In the genomic region with DNA sequence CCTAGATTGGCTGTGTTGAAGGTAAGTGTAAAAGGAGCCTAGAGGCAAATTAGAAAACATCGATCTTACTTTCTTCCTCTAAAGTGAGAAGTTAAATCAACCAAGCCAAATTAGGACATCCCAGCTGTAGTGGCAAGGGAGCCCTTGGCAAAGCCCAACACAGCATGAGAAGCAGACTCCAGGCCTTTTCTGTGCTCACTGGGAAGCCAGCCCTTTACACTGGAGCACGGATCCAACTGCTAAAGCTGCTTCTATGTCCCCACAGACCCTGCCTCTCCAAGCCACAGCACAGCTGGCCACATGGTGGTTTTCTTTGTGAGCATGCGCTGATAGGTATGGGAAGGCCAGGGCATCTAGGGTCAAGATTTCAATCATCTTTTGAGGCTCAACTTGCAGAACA, we compare ENCODE assay signal across 22 cellular contexts.
"Had no signal": no experiment of that assay in that cellular context is flagged by ENCODE, and none has a peak within 500 bp of the region (broad histone marks: within the 10 kb centered on the region; RNA-seq: fewer than 3 reads in every experiment).

No MANE protein-coding gene starts in this region.

- H3K27me3 ChIP-seq: ascending aorta, breast epithelium, gastrocnemius medialis, neutrophil had no signal

- H3K4me1 Mint-ChIP-seq: activated CD8-positive, alpha-beta memory T cell treated with anti-CD3 and anti-CD28 coated beads, Interleukin-2, amount 10 ng/mL, durations not matched to agents 7 days and 5 days; activated naive CD8-positive, alpha-beta T cell treated with anti-CD3 and anti-CD28 coated beads, Interleukin-2, amount 50 U/mL, for 24 hours had no signal

- H3K4me1 ChIP-seq: ascending aorta, breast epithelium, gastrocnemius medialis had no signal

- H3K36me3 Mint-ChIP-seq: activated CD8-positive, alpha-beta memory T cell treated with anti-CD3 and anti-CD28 coated beads, Interleukin-2, amount 10 ng/mL, durations not matched to agents 7 days and 5 days; naive thymus-derived CD8-positive, alpha-beta T cell had no signal

- DNase-seq: activated CD4-positive, alpha-beta T cell treated with anti-CD3 and anti-CD28 coated beads for 1 hour; activated CD4-positive, alpha-beta T cell treated with anti-CD3 and anti-CD28 coated beads, Interleukin-2, amount 50 U/mL, for 48 hours; activated CD8-positive, alpha-beta memory T cell treated with anti-CD3 and anti-CD28 coated beads, Interleukin-2, amount 10 ng/mL, durations not matched to agents 7 days and 5 days; activated naive CD4-positive, alpha-beta T cell treated with anti-CD3 and anti-CD28 coated beads for 36 hours; activated naive CD8-positive, alpha-beta T cell treated with anti-CD3 and anti-CD28 coated beads, Interleukin-2, amount 50 U/mL, for 24 hours; activated T-cell treated with anti-CD3 and anti-CD28 coated beads, Interleukin-2, amount 50 U/mL, for 1 hour; dermis blood vessel endothelial cell; mucosa of descending colon; naive thymus-derived CD8-positive, alpha-beta T cell; stimulated activated CD4-positive, alpha-beta T cell treated with anti-CD3 and anti-CD28 coated beads, Interleukin-15, amount 100 ng/mL, for 24 hours; stimulated activated CD4-positive, alpha-beta T cell treated with anti-CD3 and anti-CD28 coated beads, Interleukin-4, amount 100 ng/mL, for 1 hour; stimulated activated naive CD4-positive, alpha-beta T cell treated with Interleukin-2 at 50 U/mL for 16 hours; T-helper 1 cell; T1000; trophoblast cell had no signal

- H3K4me3 ChIP-seq: ascending aorta, breast epithelium, gastrocnemius medialis, mucosa of descending colon, skin epidermis had no signal

- H3K27ac ChIP-seq: ascending aorta, breast epithelium, epithelial cell of prostate, gastrocnemius medialis, neutrophil, skin epidermis had no signal

- H3K4me3 Mint-ChIP-seq: activated CD8-positive, alpha-beta memory T cell treated with anti-CD3 and anti-CD28 coated beads, Interleukin-2, amount 10 ng/mL, durations not matched to agents 7 days and 5 days; activated naive CD4-positive, alpha-beta T cell treated with anti-CD3 and anti-CD28 coated beads for 36 hours; activated naive CD8-positive, alpha-beta T cell treated with anti-CD3 and anti-CD28 coated beads, Interleukin-2, amount 50 U/mL, for 24 hours; naive thymus-derived CD8-positive, alpha-beta T cell had no signal

- ATAC-seq: activated CD8-positive, alpha-beta memory T cell treated with anti-CD3 and anti-CD28 coated beads, Interleukin-2, amount 10 ng/mL, durations not matched to agents 7 days and 5 days; activated naive CD8-positive, alpha-beta T cell treated with anti-CD3 and anti-CD28 coated beads, Interleukin-2, amount 50 U/mL, for 24 hours; gastrocnemius medialis; mucosa of descending colon; naive thymus-derived CD8-positive, alpha-beta T cell had no signal

- H3K9me3 Mint-ChIP-seq: activated naive CD4-positive, alpha-beta T cell treated with anti-CD3 and anti-CD28 coated beads for 36 hours; activated naive CD8-positive, alpha-beta T cell treated with anti-CD3 and anti-CD28 coated beads, Interleukin-2, amount 50 U/mL, for 24 hours; activated T-helper 2 cell treated with anti-CD3 and anti-CD28 coated beads, Interferon-gamma antibody, Interleukin-2, Interleukin-4, amounts not matched to agents 10 μg/mL and 5 μg/mL and 100 μg/mL, durations not matched to agents 14 hours and 24 hours and 36 hours; naive thymus-derived CD8-positive, alpha-beta T cell had no signal

- H3K9me3 ChIP-seq: ascending aorta, breast epithelium, gastrocnemius medialis, mucosa of descending colon, neutrophil had no signal

- H3K27ac Mint-ChIP-seq: activated CD8-positive, alpha-beta memory T cell treated with anti-CD3 and anti-CD28 coated beads, Interleukin-2, amount 10 ng/mL, durations not matched to agents 7 days and 5 days; activated naive CD4-positive, alpha-beta T cell treated with anti-CD3 and anti-CD28 coated beads for 36 hours; activated naive CD8-positive, alpha-beta T cell treated with anti-CD3 and anti-CD28 coated beads, Interleukin-2, amount 50 U/mL, for 24 hours; activated T-helper 2 cell treated with anti-CD3 and anti-CD28 coated beads, Interferon-gamma antibody, Interleukin-2, Interleukin-4, amounts not matched to agents 10 μg/mL and 5 μg/mL and 100 μg/mL, durations not matched to agents 14 hours and 24 hours and 36 hours; naive thymus-derived CD8-positive, alpha-beta T cell had no signal
